13 cellular contexts compared by ENCODE assay signal in genomic region chrX:20452487-20452886, GRCh38.
DNase-seq lines count a peak whose midpoint lies in the region; ATAC-seq and TF ChIP-seq lines count a peak whose summit lies in the region.
"Had no signal": no experiment of that assay in that cellular context is flagged by ENCODE, and none has a peak within 500 bp of the region (broad histone marks: within the 10 kb centered on the region; RNA-seq: fewer than 3 reads in every experiment).

No MANE protein-coding gene starts in this region.

- H3K27ac ChIP-seq in prostate gland: no peak overlapping the region

- H3K36me3 Mint-ChIP-seq in activated naive CD8-positive, alpha-beta T cell treated with anti-CD3 and anti-CD28 coated beads, Interleukin-2, amount 10 ng/mL, durations not matched to agents 7 days and 5 days: peaks cover 8% of the 10 kb centered on the region

- intact Hi-C loops in prostate gland (cut with DNase I): no loop called here

- no peak for TF ChIP-seq POLR2A in prostate gland (IDR thresholded peaks at IDR 0.05)

- WGBS in prostate gland: 74% methylated on average over 4 of the region's 4 CpGs

- no peaks in the 10 kb centered on the region for H3K9me3 ChIP-seq in prostate gland

- no peaks in the 10 kb centered on the region for H3K4me1 ChIP-seq in prostate gland (replicated peaks)

- no peaks in the 10 kb centered on the region for H3K36me3 ChIP-seq in prostate gland

- peak overlapping the region; percentile 93 for H3K27ac Mint-ChIP-seq in activated naive CD8-positive, alpha-beta T cell treated with anti-CD3 and anti-CD28 coated beads, Interleukin-2, amount 10 ng/mL, durations not matched to agents 7 days and 5 days

- TF ChIP-seq CTCF in foreskin fibroblast (IDR thresholded peaks at IDR 0.05; ENCODE audit: low read depth, low read length): no peak
- no peak for TF ChIP-seq CTCF in prostate gland (IDR thresholded peaks at IDR 0.05)

- peaks cover 34% of the 10 kb centered on the region for H3K4me1 Mint-ChIP-seq in activated naive CD8-positive, alpha-beta T cell treated with anti-CD3 and anti-CD28 coated beads, Interleukin-2, amount 10 ng/mL, durations not matched to agents 7 days and 5 days

- peak overlapping the region; percentile 69 for H3K4me3 Mint-ChIP-seq in activated naive CD8-positive, alpha-beta T cell treated with anti-CD3 and anti-CD28 coated beads, Interleukin-2, amount 10 ng/mL, durations not matched to agents 7 days and 5 days

- POLR2A ChIA-PET in activated naive CD8-positive, alpha-beta T cell treated with anti-CD3 and anti-CD28 coated beads, Interleukin-2, amount 10 ng/mL, durations not matched to agents 7 days and 5 days (lab: Charles Lee): interaction anchor here (0.6 kb wide), 1 partner anchor 8 kb away, joined by 3 read pairs; no protein-coding TSS in a partner anchor

- ATAC-seq in GM18511 (IDR thresholded peaks at IDR 0.05; ENCODE audit: unreplicated experiment) (peak; percentile 81), GM21390 (IDR thresholded peaks at IDR 0.05; ENCODE audit: unreplicated experiment) (peak; percentile 80), HG03159 (IDR thresholded peaks at IDR 0.05; ENCODE audit: unreplicated experiment) (peak; percentile 78)
- peak; percentile 70 for ATAC-seq in activated naive CD8-positive, alpha-beta T cell treated with anti-CD3 and anti-CD28 coated beads, Interleukin-2, amount 10 ng/mL, durations not matched to agents 7 days and 5 days (ENCODE audit: low read depth)

- peaks cover 4% of the 10 kb centered on the region for H3K9me3 Mint-ChIP-seq in activated naive CD8-positive, alpha-beta T cell treated with anti-CD3 and anti-CD28 coated beads, Interleukin-2, amount 10 ng/mL, durations not matched to agents 7 days and 5 days

- H3K27me3 ChIP-seq in prostate gland (replicated peaks; ENCODE audit: insufficient read depth): no peaks in the 10 kb centered on the region

- H3K4me3 ChIP-seq in foreskin fibroblast (ENCODE audit: low read depth in 1 of 2, low read length in 2 of 2) (no peak overlapping the region), prostate gland (no peak overlapping the region)

- H3K27me3 Mint-ChIP-seq in activated naive CD8-positive, alpha-beta T cell treated with anti-CD3 and anti-CD28 coated beads, Interleukin-2, amount 10 ng/mL, durations not matched to agents 7 days and 5 days: no peaks in the 10 kb centered on the region

- DNase-seq in activated naive CD8-positive, alpha-beta T cell treated with anti-CD3 and anti-CD28 coated beads, Interleukin-2, amount 10 ng/mL, durations not matched to agents 7 days and 5 days: no peak
- DNase-seq in foreskin fibroblast: no peak
- DNase-seq in NK-92 (lab: John Stamatoyannopoulos, UW; ENCODE audit: unreplicated experiment): no peak
- DNase-seq in prostate gland (ENCODE audit: low spot score): no peak
- DNase-seq in amniotic stem cell (lab: John Stamatoyannopoulos, UW): no peak
- DNase-seq: effector memory CD4-positive, alpha-beta T cell; hypothalamus; midbrain; NCI-H1417; retina had no signal
